1 cellular context compared by ENCODE assay signal in the genomic region with DNA sequence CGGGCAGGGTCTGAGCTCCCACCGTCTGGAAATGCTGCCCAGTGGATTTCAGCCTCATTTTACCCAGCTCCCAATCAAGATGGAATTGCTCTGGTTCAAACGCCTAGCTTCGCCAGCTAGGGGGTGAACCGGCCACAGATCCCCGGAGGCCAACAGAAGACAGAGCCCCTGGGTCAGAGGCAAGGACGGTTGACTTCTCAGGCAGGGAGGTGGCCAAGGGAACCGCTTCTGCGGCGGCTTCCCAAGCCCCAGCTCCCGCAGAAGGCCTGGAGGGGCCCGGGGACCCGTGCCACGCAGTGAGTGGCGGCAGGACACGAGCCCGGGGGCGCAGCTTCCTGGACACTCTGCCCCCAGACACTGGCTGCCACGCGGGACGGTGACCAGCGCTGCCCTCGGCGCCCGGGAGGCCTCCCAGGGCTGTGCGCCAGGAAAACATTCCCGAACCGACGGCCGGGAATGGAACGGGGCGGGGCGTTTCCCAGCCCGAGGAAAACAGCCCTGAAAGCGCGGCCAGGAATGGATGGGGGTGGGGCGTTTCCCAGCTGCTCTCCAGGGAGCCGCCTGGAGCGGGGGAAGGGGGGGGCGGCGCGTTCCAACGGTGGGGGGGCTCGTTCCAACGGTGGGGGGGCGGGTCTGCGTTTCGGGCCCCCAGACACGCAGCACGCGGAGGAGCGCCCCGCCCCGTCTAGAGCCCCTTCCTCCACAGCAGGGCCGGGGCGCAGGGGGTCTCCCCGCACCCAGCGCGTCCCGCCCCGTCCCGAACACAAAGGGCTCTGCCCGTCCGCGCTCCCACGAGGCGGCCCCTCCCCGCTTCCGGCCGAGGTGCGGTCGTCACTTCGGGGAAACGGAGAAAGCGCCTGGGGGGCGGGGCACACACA.
A peak's percentile ranks its signal among the peaks of the same experiment; 100 is the strongest.
TF ChIP-seq lines count a peak whose summit lies in the region.

No MANE protein-coding gene starts in this region.

TF ChIP-seq in HepG2, 621 proteins besides CTCF, POLR2A, EP300 and RAD21 (continued from another document and continues in another):
- TF ChIP-seq, protein P1, sequence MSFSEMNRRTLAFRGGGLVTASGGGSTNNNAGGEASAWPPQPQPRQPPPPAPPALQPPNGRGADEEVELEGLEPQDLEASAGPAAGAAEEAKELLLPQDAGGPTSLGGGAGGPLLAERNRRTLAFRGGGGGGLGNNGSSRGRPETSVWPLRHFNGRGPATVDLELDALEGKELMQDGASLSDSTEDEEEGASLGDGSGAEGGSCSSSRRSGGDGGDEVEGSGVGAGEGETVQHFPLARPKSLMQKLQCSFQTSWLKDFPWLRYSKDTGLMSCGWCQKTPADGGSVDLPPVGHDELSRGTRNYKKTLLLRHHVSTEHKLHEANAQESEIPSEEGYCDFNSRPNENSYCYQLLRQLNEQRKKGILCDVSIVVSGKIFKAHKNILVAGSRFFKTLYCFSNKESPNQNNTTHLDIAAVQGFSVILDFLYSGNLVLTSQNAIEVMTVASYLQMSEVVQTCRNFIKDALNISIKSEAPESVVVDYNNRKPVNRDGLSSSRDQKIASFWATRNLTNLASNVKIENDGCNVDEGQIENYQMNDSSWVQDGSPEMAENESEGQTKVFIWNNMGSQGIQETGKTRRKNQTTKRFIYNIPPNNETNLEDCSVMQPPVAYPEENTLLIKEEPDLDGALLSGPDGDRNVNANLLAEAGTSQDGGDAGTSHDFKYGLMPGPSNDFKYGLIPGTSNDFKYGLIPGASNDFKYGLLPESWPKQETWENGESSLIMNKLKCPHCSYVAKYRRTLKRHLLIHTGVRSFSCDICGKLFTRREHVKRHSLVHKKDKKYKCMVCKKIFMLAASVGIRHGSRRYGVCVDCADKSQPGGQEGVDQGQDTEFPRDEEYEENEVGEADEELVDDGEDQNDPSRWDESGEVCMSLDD (CRISPR knock-in tag; IDR thresholded peaks at IDR 0.05; ENCODE audit: borderline replicate concordance): peak; percentile 90; the same call in 1 of the 2 replicates
- TF ChIP-seq CBX5 (CRISPR knock-in tag; IDR thresholded peaks at IDR 0.05; ENCODE audit: borderline replicate concordance) (no peak; the same call in 1 of the 2 replicates), MTF1 (CRISPR knock-in tag; IDR thresholded peaks at IDR 0.05) (no peak), RBFOX2 (IDR thresholded peaks at IDR 0.05; ENCODE audit: low read depth, low read length) (peak; percentile 99), BRD4 (CRISPR knock-in tag; IDR thresholded peaks at IDR 0.05) (peak; percentile 54; the same call in 1 of the 2 replicates), NFKB2 (CRISPR knock-in tag; IDR thresholded peaks at IDR 0.05; ENCODE audit: borderline replicate concordance) (no peak), CC2D1A (CRISPR knock-in tag; IDR thresholded peaks at IDR 0.05) (no peak), HOXA9 (CRISPR knock-in tag; IDR thresholded peaks at IDR 0.05; ENCODE audit: borderline replicate concordance) (no peak), REL (CRISPR knock-in tag; conservative IDR thresholded peaks at IDR 0.05) (0 out of 2 replicates have a peak, but pooled peaks have one; percentile 46), EZH2 (conservative IDR thresholded peaks at IDR 0.05; ENCODE audit: low read depth, low read length) (no peak), POLR2G (IDR thresholded peaks at IDR 0.05; ENCODE audit: low read depth, low read length) (peak; percentile 92), FOXO4 (CRISPR knock-in tag; conservative IDR thresholded peaks at IDR 0.05) (peak; percentile 98; the same call in 1 of the 2 replicates), RFXAP (CRISPR knock-in tag; IDR thresholded peaks at IDR 0.05; ENCODE audit: borderline replicate concordance) (no peak), TCF7 (IDR thresholded peaks at IDR 0.05; ENCODE audit: low read depth) (no peak), AGO1 (IDR thresholded peaks at IDR 0.05; ENCODE audit: low read depth, low read length, poor library complexity, severe bottlenecking) (no peak), ATF7 (IDR thresholded peaks at IDR 0.05) (no peak), ATF7 (CRISPR knock-in tag; IDR thresholded peaks at IDR 0.05) (0 out of 2 replicates have a peak, but pooled peaks have one; percentile 45), ZBTB1 (CRISPR knock-in tag; IDR thresholded peaks at IDR 0.05; ENCODE audit: borderline replicate concordance) (peak; percentile 84; the same call in 1 of the 2 replicates), ZNF460 (CRISPR knock-in tag; IDR thresholded peaks at IDR 0.05; ENCODE audit: borderline replicate concordance) (no peak), NBN (conservative IDR thresholded peaks at IDR 0.05) (no peak), XRCC5 (optimal IDR thresholded peaks at IDR 0.05; ENCODE audit: low read length) (peak; percentile 58), ZNF224 (CRISPR knock-in tag; IDR thresholded peaks at IDR 0.05) (no peak), GPN1 (CRISPR knock-in tag; IDR thresholded peaks at IDR 0.05; ENCODE audit: borderline replicate concordance) (no peak), ZMYM4 (CRISPR knock-in tag; IDR thresholded peaks at IDR 0.05) (peak; percentile 65; the same call in 1 of the 2 replicates), KIAA2018 (CRISPR knock-in tag; IDR thresholded peaks at IDR 0.05; ENCODE audit: borderline replicate concordance) (no peak), MYC (CRISPR knock-in tag; IDR thresholded peaks at IDR 0.05; ENCODE audit: borderline replicate concordance) (peak; percentile 90), TOPORS (CRISPR knock-in tag; IDR thresholded peaks at IDR 0.05) (no peak), SAFB2 (CRISPR knock-in tag; IDR thresholded peaks at IDR 0.05; ENCODE audit: borderline replicate concordance, low read depth) (no peak)
- TF ChIP-seq, protein P2, sequence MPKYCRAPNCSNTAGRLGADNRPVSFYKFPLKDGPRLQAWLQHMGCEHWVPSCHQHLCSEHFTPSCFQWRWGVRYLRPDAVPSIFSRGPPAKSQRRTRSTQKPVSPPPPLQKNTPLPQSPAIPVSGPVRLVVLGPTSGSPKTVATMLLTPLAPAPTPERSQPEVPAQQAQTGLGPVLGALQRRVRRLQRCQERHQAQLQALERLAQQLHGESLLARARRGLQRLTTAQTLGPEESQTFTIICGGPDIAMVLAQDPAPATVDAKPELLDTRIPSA (CRISPR knock-in tag; IDR thresholded peaks at IDR 0.05; ENCODE audit: borderline replicate concordance): no peak
- TF ChIP-seq, protein P3, sequence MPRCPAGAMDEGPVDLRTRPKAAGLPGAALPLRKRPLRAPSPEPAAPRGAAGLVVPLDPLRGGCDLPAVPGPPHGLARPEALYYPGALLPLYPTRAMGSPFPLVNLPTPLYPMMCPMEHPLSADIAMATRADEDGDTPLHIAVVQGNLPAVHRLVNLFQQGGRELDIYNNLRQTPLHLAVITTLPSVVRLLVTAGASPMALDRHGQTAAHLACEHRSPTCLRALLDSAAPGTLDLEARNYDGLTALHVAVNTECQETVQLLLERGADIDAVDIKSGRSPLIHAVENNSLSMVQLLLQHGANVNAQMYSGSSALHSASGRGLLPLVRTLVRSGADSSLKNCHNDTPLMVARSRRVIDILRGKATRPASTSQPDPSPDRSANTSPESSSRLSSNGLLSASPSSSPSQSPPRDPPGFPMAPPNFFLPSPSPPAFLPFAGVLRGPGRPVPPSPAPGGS (CRISPR knock-in tag; IDR thresholded peaks at IDR 0.05): peak; percentile 88
- TF ChIP-seq, protein P4, sequence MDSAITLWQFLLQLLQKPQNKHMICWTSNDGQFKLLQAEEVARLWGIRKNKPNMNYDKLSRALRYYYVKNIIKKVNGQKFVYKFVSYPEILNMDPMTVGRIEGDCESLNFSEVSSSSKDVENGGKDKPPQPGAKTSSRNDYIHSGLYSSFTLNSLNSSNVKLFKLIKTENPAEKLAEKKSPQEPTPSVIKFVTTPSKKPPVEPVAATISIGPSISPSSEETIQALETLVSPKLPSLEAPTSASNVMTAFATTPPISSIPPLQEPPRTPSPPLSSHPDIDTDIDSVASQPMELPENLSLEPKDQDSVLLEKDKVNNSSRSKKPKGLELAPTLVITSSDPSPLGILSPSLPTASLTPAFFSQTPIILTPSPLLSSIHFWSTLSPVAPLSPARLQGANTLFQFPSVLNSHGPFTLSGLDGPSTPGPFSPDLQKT (CRISPR knock-in tag; IDR thresholded peaks at IDR 0.05; ENCODE audit: borderline replicate concordance): no peak
- TF ChIP-seq, protein P5, sequence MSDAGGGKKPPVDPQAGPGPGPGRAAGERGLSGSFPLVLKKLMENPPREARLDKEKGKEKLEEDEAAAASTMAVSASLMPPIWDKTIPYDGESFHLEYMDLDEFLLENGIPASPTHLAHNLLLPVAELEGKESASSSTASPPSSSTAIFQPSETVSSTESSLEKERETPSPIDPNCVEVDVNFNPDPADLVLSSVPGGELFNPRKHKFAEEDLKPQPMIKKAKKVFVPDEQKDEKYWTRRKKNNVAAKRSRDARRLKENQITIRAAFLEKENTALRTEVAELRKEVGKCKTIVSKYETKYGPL (CRISPR knock-in tag; IDR thresholded peaks at IDR 0.05): no peak
- TF ChIP-seq, protein P6, sequence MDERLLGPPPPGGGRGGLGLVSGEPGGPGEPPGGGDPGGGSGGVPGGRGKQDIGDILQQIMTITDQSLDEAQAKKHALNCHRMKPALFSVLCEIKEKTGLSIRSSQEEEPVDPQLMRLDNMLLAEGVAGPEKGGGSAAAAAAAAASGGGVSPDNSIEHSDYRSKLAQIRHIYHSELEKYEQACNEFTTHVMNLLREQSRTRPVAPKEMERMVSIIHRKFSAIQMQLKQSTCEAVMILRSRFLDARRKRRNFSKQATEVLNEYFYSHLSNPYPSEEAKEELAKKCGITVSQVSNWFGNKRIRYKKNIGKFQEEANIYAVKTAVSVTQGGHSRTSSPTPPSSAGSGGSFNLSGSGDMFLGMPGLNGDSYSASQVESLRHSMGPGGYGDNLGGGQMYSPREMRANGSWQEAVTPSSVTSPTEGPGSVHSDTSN (CRISPR knock-in tag; IDR thresholded peaks at IDR 0.05): no peak
